ENCODE assay signal across 11 cellular contexts in genomic region chr6:12749531-12750379, GRCh38. TPM values are rescaled to one million over a fixed set of nuclear protein-coding genes. Genes with fewer than 3 reads are reported as not detected.
DNase-seq lines count a peak whose midpoint lies in the region; ATAC-seq, FAIRE-seq and TF ChIP-seq lines count a peak whose summit lies in the region.
"Had no signal": no experiment of that assay in that cellular context is flagged by ENCODE, and none has a peak within 500 bp of the region (broad histone marks: within the 10 kb centered on the region; RNA-seq: fewer than 3 reads in every experiment).

No MANE protein-coding gene starts in this region.

- peaks cover 0 to 4% (median 0%) of the 10 kb centered on the region in 4 experiments; a peak in 3 of 7 replicates for H3K27me3 ChIP-seq in H1 (replicated peaks in 1 of 4; ENCODE audit: control insufficient read depth in 3 of 4, extremely low read depth in 1 of 4, insufficient read depth in 3 of 4, low read length in 3 of 4)
- H3K27me3 ChIP-seq in trophoblast cell (ENCODE audit: insufficient read depth, low read length), result peaks cover 18% of the 10 kb centered on the region
- peaks cover 45% of the 10 kb centered on the region for H3K27me3 ChIP-seq in PC-3 (ENCODE audit: low read length)

- H2BK12ac ChIP-seq in H1 (ENCODE audit: low read depth, low read length), result peak overlapping the region; percentile 43; the same call in 1 of the 2 replicates
- no peak overlapping the region for H2BK12ac ChIP-seq in trophoblast cell (ENCODE audit: low read length)

- TF ChIP-seq CTCF in H1 (IDR thresholded peaks at IDR 0.05; ENCODE audit: control extremely low read depth in 1 of 3, insufficient read depth in 1 of 3, low read depth in 1 of 3, low read length in 3 of 3), result peak in 1 of 3 experiments; percentile 7; a peak in 1 of 4 replicates
- TF ChIP-seq CTCF in PC-3 (conservative IDR thresholded peaks at IDR 0.05; ENCODE audit: low read depth, low read length), result no peak

- no peak overlapping the region for H2AK5ac ChIP-seq in H1 (ENCODE audit: low read depth, low read length)
- no peak overlapping the region for H2AK5ac ChIP-seq in trophoblast cell (ENCODE audit: low read length)

- BruUV-seq in PC-3 (replicated peaks; lab: Mats Ljungman, UMichigan), result no TSS peak

- H3K79me1 ChIP-seq in H1 (ENCODE audit: low read depth, low read length), result peaks cover 2% of the 10 kb centered on the region; the same call in 1 of the 2 replicates
- H3K79me1 ChIP-seq in trophoblast cell (ENCODE audit: low read length), result no peaks in the 10 kb centered on the region

- peak in 1 of 2 experiments; percentile 47; a peak in 1 of 3 replicates for TF ChIP-seq POLR2A in H1 (IDR thresholded peaks at IDR 0.05; ENCODE audit: control extremely low read depth in 1 of 2, low read depth in 2 of 2, low read length in 2 of 2)

- no peaks in the 10 kb centered on the region for H3F3A ChIP-seq in PC-3 (ENCODE audit: low read length, unreplicated experiment)

- peak overlapping the region; percentile 46; the same call in 1 of the 2 replicates for H2BK15ac ChIP-seq in H1 (ENCODE audit: low read length)

- H3K23ac ChIP-seq in H1 (ENCODE audit: insufficient read length) (no peak overlapping the region), trophoblast cell (ENCODE audit: low read length) (no peak overlapping the region)

- 1% methylated on average over 26 of the region's 75 CpGs; no CpG with 5 or more reads in 1 of the 2 experiments for WGBS in H1 (ENCODE audit: extremely low coverage in 1 of 2, insufficient coverage in 1 of 2, insufficient read length in 1 of 2, insufficient replicate concordance in 2 of 2, low coverage in 1 of 2, low lambda C conversion rate in 2 of 2, missing lambda C conversion rate in 1 of 2), 2 experiments
- WGBS in trophoblast cell (ENCODE audit: extremely low coverage, insufficient coverage, insufficient read length), result no CpG with 5 or more reads among the region's 75 CpGs

- H3K14ac ChIP-seq in H1 (ENCODE audit: insufficient read length) (no peak overlapping the region), trophoblast cell (ENCODE audit: low read length) (no peak overlapping the region)

- H2BK120ac ChIP-seq in H1 (replicated peaks; ENCODE audit: low read depth, low read length) (no peak overlapping the region), trophoblast cell (ENCODE audit: insufficient read depth, low read length, poor library complexity) (no peak overlapping the region)

- H4K5ac ChIP-seq in H1 (ENCODE audit: insufficient read length, low read depth, low read length), result peak overlapping the region; percentile 49

- TF ChIP-seq RAD21 in H1 (IDR thresholded peaks at IDR 0.05 in 1 of 2, conservative IDR thresholded peaks at IDR 0.05 in 1 of 2; ENCODE audit: low read depth in 2 of 2, low read length in 2 of 2), result no peak; a peak in 1 of 4 replicates

- H2BK5ac ChIP-seq in H1 (ENCODE audit: low read depth, low read length), result peak overlapping the region; percentile 79; the same call in 1 of the 2 replicates
- no peak overlapping the region for H2BK5ac ChIP-seq in trophoblast cell (ENCODE audit: low read depth, low read length, poor library complexity)

- H3K9ac ChIP-seq in ES-I3 (ENCODE audit: low read depth, low read length) (peak overlapping the region; percentile 66), H1 (replicated peaks in 1 of 4; ENCODE audit: extremely low read depth in 1 of 4, low read depth in 3 of 4, low read length in 3 of 4) (peak overlapping the region in 1 of 4 experiments; percentile 24; a peak in 1 of 7 replicates), trophoblast cell (ENCODE audit: low read length) (no peak overlapping the region), PC-3 (ENCODE audit: low read length) (no peak overlapping the region)

- H3K4me3 ChIP-seq in H1 (ENCODE audit: extremely low read depth in 1 of 4, insufficient read depth in 2 of 4, low read depth in 3 of 4, low read length in 4 of 4) (peak overlapping the region; percentile 69 to 85 (median 75)), trophoblast cell (ENCODE audit: low read depth, low read length) (peak overlapping the region; percentile 66), PC-3 (ENCODE audit: low read length) (no peak overlapping the region)

- H2AFZ ChIP-seq in H1 (ENCODE audit: low read length), result no peak overlapping the region
- H2AFZ ChIP-seq in trophoblast cell (ENCODE audit: insufficient read depth, low read length, poor library complexity), result peak overlapping the region; percentile 70
- H2AFZ ChIP-seq in PC-3 (ENCODE audit: low read length), result no peak overlapping the region

- peak overlapping the region; percentile 75; the same call in 1 of the 2 replicates for H3K18ac ChIP-seq in H1 (ENCODE audit: extremely low read depth, low read length)
- no peak overlapping the region for H3K18ac ChIP-seq in trophoblast cell (ENCODE audit: low read length)

- no peak overlapping the region for H4K91ac ChIP-seq in H1 (replicated peaks; ENCODE audit: insufficient read length, low read length)
- no peak overlapping the region for H4K91ac ChIP-seq in trophoblast cell (ENCODE audit: low read depth, low read length)

- H2BK20ac ChIP-seq in H1 (ENCODE audit: low read length), result peak overlapping the region; percentile 49; the same call in 1 of the 2 replicates

- H3K9me2 ChIP-seq in PC-3 (replicated peaks; ENCODE audit: low read length), result no peaks in the 10 kb centered on the region

- no peak overlapping the region for H3K27ac ChIP-seq in H1 (ENCODE audit: low read depth, low read length)
- H3K27ac ChIP-seq in trophoblast cell (ENCODE audit: low read depth, low read length), result no peak overlapping the region
- no peak overlapping the region for H3K27ac ChIP-seq in PC-3 (ENCODE audit: low read length)

- H4K20me1 ChIP-seq in H1 (replicated peaks in 1 of 2; ENCODE audit: control insufficient read depth in 1 of 2, insufficient read depth in 2 of 2, low read length in 2 of 2), result peaks cover 0 to 2% of the 10 kb centered on the region in 2 experiments
- no peaks in the 10 kb centered on the region for H4K20me1 ChIP-seq in PC-3 (ENCODE audit: low read length)

- no peak overlapping the region; the same call in 1 of the 2 replicates for H4K8ac ChIP-seq in H1 (ENCODE audit: extremely low read depth, insufficient read depth, low read length)
- H4K8ac ChIP-seq in trophoblast cell (ENCODE audit: low read depth, low read length), result no peak overlapping the region

- POLR2A ChIA-PET in H1 (lab: Charles Lee; ENCODE audit: partially characterized antibody) (no interaction called here), PC-3 (lab: Charles Lee; ENCODE audit: unreplicated experiment) (no interaction called here)

- TF ChIP-seq EP300 in H1 (IDR thresholded peaks at IDR 0.05; ENCODE audit: borderline replicate concordance in 1 of 2, low read depth in 2 of 2, low read length in 2 of 2), result no peak

- H3K9me3 ChIP-seq in ES-I3 (ENCODE audit: control insufficient read depth, insufficient read depth, low read length) (0 out of 2 replicates have a peak, but pooled peaks cover 2% of the 10 kb centered on the region), H1 (ENCODE audit: insufficient read depth in 2 of 2, low read depth in 1 of 2, low read length in 1 of 2) (peaks cover 2 to 8% of the 10 kb centered on the region in 2 experiments; a peak in 3 of 4 replicates), trophoblast cell (ENCODE audit: insufficient read depth, low read depth, low read length) (no peaks in the 10 kb centered on the region), PC-3 (ENCODE audit: low read length) (no peaks in the 10 kb centered on the region)

- H3K79me2 ChIP-seq in H1 (ENCODE audit: control insufficient read depth in 1 of 2, insufficient read depth in 2 of 2, low read length in 2 of 2) (peaks cover 0 to 11% of the 10 kb centered on the region in 2 experiments; a peak in 2 of 4 replicates), trophoblast cell (ENCODE audit: control insufficient read depth, insufficient read depth, low read length, poor library complexity) (no peaks in the 10 kb centered on the region), PC-3 (ENCODE audit: low read length) (no peaks in the 10 kb centered on the region)

- H3K4ac ChIP-seq in H1 (replicated peaks; ENCODE audit: insufficient read length, low read depth, low read length) (peak overlapping the region; percentile 63), trophoblast cell (ENCODE audit: low read depth, low read length) (no peak overlapping the region)

- peak; percentile 9 for DNase-seq in NCI-H2081 treated with DMSO at 0.1 percent for 48 hours (lab: John Stamatoyannopoulos, UW)
- peak; percentile 25 to 81 for DNase-seq in H1 (ENCODE audit: low read depth in 1 of 2, low spot score in 2 of 2)
- DNase-seq in trophoblast cell, result peak in 1 of 2 donors; percentile 4
- no peak for DNase-seq in PC-3
- DNase-seq in activated T-cell treated with anti-CD3 and anti-CD28 coated beads, Interleukin-2, amount 50 U/mL, for 1 hour, result no peak
- DNase-seq: activated T-cell treated with anti-CD3 and anti-CD28 coated beads, Interleukin-2, amount 50 U/mL, for 72 hours; IMR-90 had no signal

- CTCF ChIA-PET in H1 (lab: Charles Lee; ENCODE audit: partially characterized antibody), result interaction anchor here (0.7 to 1.4 kb wide), 2 partner anchors 11 to 116 kb away, joined by 3 read pairs; no protein-coding TSS in a partner anchor
- CTCF ChIA-PET in PC-3 (lab: Charles Lee), result no interaction called here

- H3K4me2 ChIP-seq in H1 (ENCODE audit: insufficient read depth in 1 of 2, low read depth in 2 of 2, low read length in 2 of 2) (peak overlapping the region; percentile 79 to 88), trophoblast cell (ENCODE audit: low read length) (peak overlapping the region; percentile 85), PC-3 (ENCODE audit: low read length) (no peak overlapping the region)

- H4K12ac ChIP-seq in trophoblast cell (ENCODE audit: low read depth, low read length), result no peak overlapping the region

- H3K36me3 ChIP-seq in ES-I3 (ENCODE audit: insufficient read depth, low read length) (no peaks in the 10 kb centered on the region), H1 (ENCODE audit: control insufficient read depth in 2 of 4, insufficient read depth in 4 of 4, low read length in 3 of 4) (0 out of 8 replicates have a peak, but pooled peaks cover 0 to 2% (median 0%) of the 10 kb centered on the region in 4 experiments), trophoblast cell (ENCODE audit: control insufficient read depth in 1 of 2, insufficient read depth in 2 of 2, low read length in 2 of 2) (no peaks in the 10 kb centered on the region), PC-3 (ENCODE audit: low read depth, low read length) (no peaks in the 10 kb centered on the region)

- peaks cover 10% of the 10 kb centered on the region for H3K23me2 ChIP-seq in H1 (ENCODE audit: low read depth, low read length)

- H3K4me1 ChIP-seq in ES-I3 (ENCODE audit: insufficient read depth, low read length) (no peaks in the 10 kb centered on the region; the same call in 1 of the 2 replicates), H1 (replicated peaks in 1 of 4; ENCODE audit: control insufficient read depth in 3 of 4, insufficient read depth in 4 of 4, low read length in 3 of 4) (peaks cover 2 to 11% (median 2%) of the 10 kb centered on the region in 4 experiments; a peak in 6 of 7 replicates), trophoblast cell (ENCODE audit: control insufficient read depth in 1 of 2, insufficient read depth in 2 of 2, low read length in 2 of 2) (peaks cover 4 to 11% of the 10 kb centered on the region in 2 experiments), PC-3 (ENCODE audit: insufficient read depth, low read length) (no peaks in the 10 kb centered on the region)

- FAIRE-seq in H1 (lab: Jason Lieb, UNC), result no peak
- FAIRE-seq: H54 had no signal

- H3K56ac ChIP-seq in H1 (replicated peaks; ENCODE audit: insufficient read length, low read depth, low read length), result peak overlapping the region; percentile 71

- ATAC-seq in HG03378 (IDR thresholded peaks at IDR 0.05; ENCODE audit: unreplicated experiment) (no peak), HG02678 (IDR thresholded peaks at IDR 0.05; ENCODE audit: unreplicated experiment) (no peak), PC-3 (no peak)
- ATAC-seq: activated T-cell treated with anti-CD3 and anti-CD28 coated beads, Interleukin-2, amount 50 U/mL, for 72 hours had no signal

- intact Hi-C loops in PC-3 (cut with micrococcal nuclease), result no loop called here

RNA-seq across cellular contexts. Expression of gene PHACTR1, which starts 33.2 kb away (rescaled TPM):
- 17.1 and 17.3 TPM in 2 replicates for total RNA-seq in H1 (2021; fragmentation: NEBNext Ultra II Directional; extraction: Animal tissue kit (Norgen Biotek cat#: 25700))
- polyA plus RNA-seq in H1 (2011; rRNA removed), result 3.9 and 5.0 TPM in 2 replicates
- polyA plus RNA-seq in H1 (2011; cell fraction: cytosol; rRNA removed), result 4.6 TPM
- polyA plus RNA-seq in H1 (2011; cell fraction: nucleus; rRNA removed), result 8.7 TPM
- 8.6 to 11.9 TPM (median 10.7 TPM) in 4 replicates for polyA plus RNA-seq in H1 (2012, experiment 1 of 2)
- 2.9 TPM for polyA plus RNA-seq in H1 (2012, experiment 2 of 2)
- 8.1 TPM for polyA plus RNA-seq in H1 (2013, experiment 1 of 2)
- polyA plus RNA-seq in H1 (2013, experiment 2 of 2), result 7.0 TPM
- polyA minus RNA-seq in H1 (2011; rRNA and poly(A)+ RNA removed), result 14.2 and 16.8 TPM in 2 replicates
- polyA minus RNA-seq in H1 (2011; cell fraction: cytosol; rRNA and poly(A)+ RNA removed), result 8.4 TPM
- polyA minus RNA-seq in H1 (2011; cell fraction: nucleus; rRNA and poly(A)+ RNA removed), result 24.2 TPM
- polyA plus RNA-seq in trophoblast cell (2013), result 6.1 and 7.3 TPM in 2 replicates
- total RNA-seq in PC-3 (2014; rRNA removed), result not detected in 2 replicates
- total RNA-seq: IMR-90 had no signal
- polyA plus RNA-seq: IMR-90 had no signal

Comparison
In these comparisons a context has a peak if more than half of its experiments do, and no peak if none do; other contexts are left out.
1. DNase-seq: peak in NCI-H2081 treated with DMSO at 0.1 percent for 48 hours (single experiment) and H1 (2 of 2); none in PC-3 (single experiment) and activated T-cell treated with anti-CD3 and anti-CD28 coated beads, Interleukin-2, amount 50 U/mL, for 1 hour (single experiment).
2. RNA of gene PHACTR1, which starts 33.2 kb away (total RNA-seq): 17.1 to 17.3 TPM in H1; not detected in PC-3; every median in the first group is over 10 times any median in the second.